Comparison of ENCODE assay signal across 10 cellular contexts in genomic region chr14:94936411-94936892, GRCh38.
A peak's percentile ranks its signal among the peaks of the same experiment; 100 is the strongest.
DNase-seq lines count a peak whose midpoint lies in the region; ATAC-seq and TF ChIP-seq lines count a peak whose summit lies in the region.
"Had no signal": no experiment of that assay in that cellular context is flagged by ENCODE, and none has a peak within 500 bp of the region (broad histone marks: within the 10 kb centered on the region; RNA-seq: fewer than 3 reads in every experiment).

No MANE protein-coding gene starts in this region.

- DNase-seq in inferior parietal cortex (ENCODE audit: extremely low spot score) (peak; percentile 52), ecto neural progenitor cell (ENCODE audit: low spot score) (no peak)
- no peak for DNase-seq in activated CD4-positive, CD25-positive, alpha-beta regulatory T cell (lab: John Stamatoyannopoulos, UW)
- no peak for DNase-seq in activated naive CD4-positive, alpha-beta T cell treated with Interleukin-2 at 50 U/mL for 16 hours
- DNase-seq: naive B cell had no signal

- no peak overlapping the region for H3K4me3 ChIP-seq in Loucy (ENCODE audit: low read length, poor library complexity, severe bottlenecking)
- H3K4me3 ChIP-seq: K562 had no signal

- H3K36me3 Mint-ChIP-seq in stimulated activated memory B cell treated with anti-CD40 and anti-IgM and Interleukin-4, amounts not matched to agents 10 μg/mL and 1 μg/mL and 100 μg/mL, for 72 hours, result no peaks in the 10 kb centered on the region
- H3K36me3 Mint-ChIP-seq: naive B cell had no signal

- H4K20me1 ChIP-seq in Loucy (ENCODE audit: insufficient read depth, low read length, poor library complexity, severe bottlenecking), result no peaks in the 10 kb centered on the region

- no peaks in the 10 kb centered on the region for H3K36me3 ChIP-seq in Loucy (ENCODE audit: insufficient read depth, low read length)

- no peaks in the 10 kb centered on the region for H3K27me3 ChIP-seq in Loucy (ENCODE audit: insufficient read depth, low read length, poor library complexity, severe bottlenecking)

- H3F3A ChIP-seq in Loucy (ENCODE audit: low read depth), result no peaks in the 10 kb centered on the region

- H3K9me3 ChIP-seq in Loucy (ENCODE audit: insufficient read depth, low read depth, low read length), result no peaks in the 10 kb centered on the region

- no peaks in the 10 kb centered on the region for H3K79me2 ChIP-seq in Loucy (ENCODE audit: insufficient read depth, low read length)

- H3K4me2 ChIP-seq in Loucy (ENCODE audit: low read depth, low read length, poor library complexity, severe bottlenecking), result peak overlapping the region; percentile 44

- no peaks in the 10 kb centered on the region for H3K9me2 ChIP-seq in Loucy (replicated peaks; ENCODE audit: low read depth, low read length)

- H3K27me3 Mint-ChIP-seq in stimulated activated memory B cell treated with anti-CD40 and anti-IgM and Interleukin-4, amounts not matched to agents 10 μg/mL and 1 μg/mL and 100 μg/mL, for 72 hours, result no peaks in the 10 kb centered on the region

- no peaks in the 10 kb centered on the region for H3K4me1 ChIP-seq in Loucy (ENCODE audit: insufficient read depth, low read length, poor library complexity, severe bottlenecking)

- peak overlapping the region; percentile 63 for H2AFZ ChIP-seq in Loucy (ENCODE audit: low read length)

- H3K4me1 Mint-ChIP-seq in stimulated activated memory B cell treated with anti-CD40 and anti-IgM and Interleukin-4, amounts not matched to agents 10 μg/mL and 1 μg/mL and 100 μg/mL, for 72 hours, result no peaks in the 10 kb centered on the region
- H3K4me1 Mint-ChIP-seq: naive B cell had no signal

- no peak for TF ChIP-seq CTCF in Loucy (conservative IDR thresholded peaks at IDR 0.05; ENCODE audit: low read length)

- H3K4me3 Mint-ChIP-seq in stimulated activated memory B cell treated with anti-CD40 and anti-IgM and Interleukin-4, amounts not matched to agents 10 μg/mL and 1 μg/mL and 100 μg/mL, for 72 hours, result no peak overlapping the region
- H3K4me3 Mint-ChIP-seq: naive B cell had no signal

- no peak overlapping the region for H3K27ac Mint-ChIP-seq in stimulated activated memory B cell treated with anti-CD40 and anti-IgM and Interleukin-4, amounts not matched to agents 10 μg/mL and 1 μg/mL and 100 μg/mL, for 72 hours

- H3K9me3 Mint-ChIP-seq in stimulated activated memory B cell treated with anti-CD40 and anti-IgM and Interleukin-4, amounts not matched to agents 10 μg/mL and 1 μg/mL and 100 μg/mL, for 72 hours, result no peaks in the 10 kb centered on the region
- H3K9me3 Mint-ChIP-seq: naive B cell had no signal

- ATAC-seq in SK-N-SH treated with all-trans-retinoic acid at 6 μM for 48 hours (peak; percentile 92), GM18909 (IDR thresholded peaks at IDR 0.05; ENCODE audit: poor library complexity, unreplicated experiment) (no peak)
- peak; percentile 13 for ATAC-seq in stimulated activated memory B cell treated with anti-CD40 and anti-IgM and Interleukin-4, amounts not matched to agents 10 μg/mL and 1 μg/mL and 100 μg/mL, for 72 hours
- ATAC-seq: K562 had no signal

- no peak overlapping the region for H3K9ac ChIP-seq in Loucy (ENCODE audit: low read depth, low read length, poor library complexity, severe bottlenecking)

TF ChIP-seq in SK-N-SH treated with all-trans-retinoic acid at 6 μM for 48 hours, 23 proteins besides CTCF, POLR2A, EP300 and RAD21:
- TF ChIP-seq BACH2 (CRISPR knock-in tag; IDR thresholded peaks at IDR 0.05; ENCODE audit: borderline replicate concordance), result no peak
- no peak for TF ChIP-seq ESRRG (CRISPR knock-in tag; IDR thresholded peaks at IDR 0.05)
- TF ChIP-seq CSDC2 (CRISPR knock-in tag; IDR thresholded peaks at IDR 0.05), result no peak
- no peak for TF ChIP-seq CREB5 (CRISPR knock-in tag; IDR thresholded peaks at IDR 0.05; ENCODE audit: low read depth)
- TF ChIP-seq PPARA (CRISPR knock-in tag; IDR thresholded peaks at IDR 0.05; ENCODE audit: borderline replicate concordance), result no peak
- TF ChIP-seq OSR1 (CRISPR knock-in tag; IDR thresholded peaks at IDR 0.05), result no peak
- TF ChIP-seq ZC3H10 (CRISPR knock-in tag; IDR thresholded peaks at IDR 0.05), result no peak
- TF ChIP-seq ZNF8 (CRISPR knock-in tag; IDR thresholded peaks at IDR 0.05), result no peak
- TF ChIP-seq TOX (CRISPR knock-in tag; IDR thresholded peaks at IDR 0.05; ENCODE audit: borderline replicate concordance), result no peak
- TF ChIP-seq RARB (CRISPR knock-in tag; IDR thresholded peaks at IDR 0.05), result no peak
- no peak for TF ChIP-seq SNAI2 (CRISPR knock-in tag; IDR thresholded peaks at IDR 0.05)
- no peak for TF ChIP-seq ZNF70 (CRISPR knock-in tag; IDR thresholded peaks at IDR 0.05)
- TF ChIP-seq, protein P1, sequence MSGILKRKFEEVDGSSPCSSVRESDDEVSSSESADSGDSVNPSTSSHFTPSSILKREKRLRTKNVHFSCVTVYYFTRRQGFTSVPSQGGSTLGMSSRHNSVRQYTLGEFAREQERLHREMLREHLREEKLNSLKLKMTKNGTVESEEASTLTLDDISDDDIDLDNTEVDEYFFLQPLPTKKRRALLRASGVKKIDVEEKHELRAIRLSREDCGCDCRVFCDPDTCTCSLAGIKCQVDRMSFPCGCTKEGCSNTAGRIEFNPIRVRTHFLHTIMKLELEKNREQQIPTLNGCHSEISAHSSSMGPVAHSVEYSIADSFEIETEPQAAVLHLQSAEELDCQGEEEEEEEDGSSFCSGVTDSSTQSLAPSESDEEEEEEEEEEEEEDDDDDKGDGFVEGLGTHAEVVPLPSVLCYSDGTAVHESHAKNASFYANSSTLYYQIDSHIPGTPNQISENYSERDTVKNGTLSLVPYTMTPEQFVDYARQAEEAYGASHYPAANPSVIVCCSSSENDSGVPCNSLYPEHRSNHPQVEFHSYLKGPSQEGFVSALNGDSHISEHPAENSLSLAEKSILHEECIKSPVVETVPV (CRISPR knock-in tag; IDR thresholded peaks at IDR 0.05), result no peak
- no peak for TF ChIP-seq TSHZ2 (CRISPR knock-in tag; IDR thresholded peaks at IDR 0.05)
- TF ChIP-seq ZFP30 (CRISPR knock-in tag; IDR thresholded peaks at IDR 0.05), result no peak
- TF ChIP-seq ZNF565 (CRISPR knock-in tag; conservative IDR thresholded peaks at IDR 0.05; ENCODE audit: low read depth), result no peak
- no peak for TF ChIP-seq ARNTL (CRISPR knock-in tag; IDR thresholded peaks at IDR 0.05; ENCODE audit: borderline replicate concordance, low read depth)
- no peak for TF ChIP-seq GLIS3 (CRISPR knock-in tag; IDR thresholded peaks at IDR 0.05)
- TF ChIP-seq POU6F1 (CRISPR knock-in tag; IDR thresholded peaks at IDR 0.05; ENCODE audit: borderline replicate concordance, low read depth), result no peak
